Comparison of ENCODE assay signal across 8 cellular contexts in the genomic region with DNA sequence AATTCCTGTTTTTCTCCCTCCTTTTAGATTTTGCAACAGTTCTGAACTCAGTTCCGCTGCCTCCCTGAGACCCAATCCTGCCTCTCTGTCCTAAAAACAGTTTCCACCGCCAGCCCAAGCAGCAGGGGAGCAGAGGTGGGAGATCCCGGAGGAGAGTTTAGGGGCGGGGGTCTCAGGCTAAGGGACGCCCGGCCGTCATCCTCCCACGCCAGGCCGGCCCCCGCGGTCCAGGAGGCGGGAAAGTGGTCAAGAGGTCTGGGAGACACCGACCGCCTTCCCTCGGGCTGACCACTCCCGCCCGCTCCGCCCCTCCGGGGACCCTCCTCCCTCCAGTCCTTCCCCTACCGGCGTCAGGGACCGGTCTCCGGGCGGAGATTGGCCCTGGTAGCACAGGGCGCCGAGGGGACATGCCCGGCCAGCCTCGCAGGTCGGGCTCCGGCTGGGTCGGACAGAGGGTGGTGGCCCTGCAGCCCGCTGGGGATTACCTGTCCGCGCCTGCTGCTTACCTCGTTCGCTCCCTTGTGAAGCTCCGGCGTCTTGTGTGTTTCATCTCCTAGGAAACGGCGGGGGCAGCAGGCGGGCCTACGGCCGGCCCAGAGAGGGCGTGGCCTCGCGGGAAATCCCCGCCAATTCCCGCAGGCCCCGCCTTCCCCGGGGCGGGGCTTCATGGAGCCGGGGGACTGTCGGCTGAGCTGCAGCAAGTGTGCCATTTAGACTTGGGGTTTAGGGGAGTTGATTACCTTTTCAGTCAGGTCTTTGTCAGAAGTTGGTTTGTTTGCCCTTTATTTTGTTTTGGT. TPM values are rescaled to one million over a fixed set of nuclear protein-coding genes. Genes with fewer than 3 reads are reported as not detected.
A peak's percentile ranks its signal among the peaks of the same experiment; 100 is the strongest.
DNase-seq lines count a peak whose midpoint lies in the region; ATAC-seq and TF ChIP-seq lines count a peak whose summit lies in the region.

A gene with protein sequence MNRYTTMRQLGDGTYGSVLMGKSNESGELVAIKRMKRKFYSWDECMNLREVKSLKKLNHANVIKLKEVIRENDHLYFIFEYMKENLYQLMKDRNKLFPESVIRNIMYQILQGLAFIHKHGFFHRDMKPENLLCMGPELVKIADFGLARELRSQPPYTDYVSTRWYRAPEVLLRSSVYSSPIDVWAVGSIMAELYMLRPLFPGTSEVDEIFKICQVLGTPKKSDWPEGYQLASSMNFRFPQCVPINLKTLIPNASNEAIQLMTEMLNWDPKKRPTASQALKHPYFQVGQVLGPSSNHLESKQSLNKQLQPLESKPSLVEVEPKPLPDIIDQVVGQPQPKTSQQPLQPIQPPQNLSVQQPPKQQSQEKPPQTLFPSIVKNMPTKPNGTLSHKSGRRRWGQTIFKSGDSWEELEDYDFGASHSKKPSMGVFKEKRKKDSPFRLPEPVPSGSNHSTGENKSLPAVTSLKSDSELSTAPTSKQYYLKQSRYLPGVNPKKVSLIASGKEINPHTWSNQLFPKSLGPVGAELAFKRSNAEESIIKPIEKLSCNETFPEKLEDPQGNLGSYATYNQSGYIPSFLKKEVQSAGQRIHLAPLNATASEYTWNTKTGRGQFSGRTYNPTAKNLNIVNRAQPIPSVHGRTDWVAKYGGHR (minus strand): TSS at position 543 of the 797 bp plus-strand sequence. CDS start 7,891 bp downstream, outside the sequence.

- H3K4me2 ChIP-seq in GM23338 (peak within 1 kb of the TSS; percentile 95), neural cell (ENCODE audit: low read length) (peak within 1 kb of the TSS; percentile 94)

- DNase-seq in Daoy (ENCODE audit: low read depth) (peak; percentile 93), GM23338 (ENCODE audit: low spot score) (peak; percentile 96), LHCN-M2 (ENCODE audit: low read depth) (peak; percentile 61), RWPE1 (ENCODE audit: low spot score) (peak; percentile 97), fibroblast of the conjunctiva (ENCODE audit: low read depth) (peak; percentile 51)
- DNase-seq in activated T-helper 9 cell treated with anti-CD3 and anti-CD28 coated beads, Interleukin-2, amount 50 U/mL, for 16 hours (ENCODE audit: low read depth): peak; percentile 79

- peaks cover 9% of the 10 kb centered on the region for H3K27me3 Mint-ChIP-seq in GM23338 (ENCODE audit: insufficient read depth, low read depth, poor library complexity)
- peaks cover 52% of the 10 kb centered on the region for H3K27me3 Mint-ChIP-seq in stimulated activated naive CD8-positive, alpha-beta T cell treated with anti-CD3 and anti-CD28 coated beads, Interleukin-15, Interleukin-2, amounts not matched to agents 100 ng/mL and 50 ng/mL, for 24 hours

- no peaks in the 10 kb centered on the region for H3K9me3 ChIP-seq in neural cell (ENCODE audit: low read length)

- H4K20me1 ChIP-seq in GM23338 (replicated peaks; ENCODE audit: insufficient read depth) (no peaks in the 10 kb centered on the region), neural cell (ENCODE audit: insufficient read depth) (no peaks in the 10 kb centered on the region)

- POLR2A ChIA-PET in RWPE1 (lab: Yijun Ruan, JAX; ENCODE audit: low non-redundant PET): no interaction called here

- H3K27ac ChIP-seq in GM23338 (ENCODE audit: low read depth) (peak within 1 kb of the TSS; percentile 75), RWPE1 (no peak within 1 kb of the TSS), neural cell (ENCODE audit: low read length) (no peak within 1 kb of the TSS)

- TF ChIP-seq CTCF in GM23338 (conservative IDR thresholded peaks at IDR 0.05; ENCODE audit: low read depth in 2 of 2) (no peak), RWPE1 (conservative IDR thresholded peaks at IDR 0.05; ENCODE audit: low read depth) (no peak), neural cell (IDR thresholded peaks at IDR 0.05; ENCODE audit: poor library complexity, severe bottlenecking) (no peak)

- H3K36me3 Mint-ChIP-seq in GM23338 (ENCODE audit: low read depth): peaks cover 4% of the 10 kb centered on the region; the same call in 1 of the 3 replicates
- peaks cover 3% of the 10 kb centered on the region for H3K36me3 Mint-ChIP-seq in stimulated activated naive CD8-positive, alpha-beta T cell treated with anti-CD3 and anti-CD28 coated beads, Interleukin-15, Interleukin-2, amounts not matched to agents 100 ng/mL and 50 ng/mL, for 24 hours (ENCODE audit: low read depth)

- no peak for TF ChIP-seq RAD21 in neural cell (conservative IDR thresholded peaks at IDR 0.05)

- H3F3A ChIP-seq in GM23338 (replicated peaks; ENCODE audit: low read depth) (no peaks in the 10 kb centered on the region), neural cell (ENCODE audit: insufficient read depth, low read length, poor library complexity, severe bottlenecking) (no peaks in the 10 kb centered on the region)

- H3K79me2 ChIP-seq in GM23338 (replicated peaks; ENCODE audit: insufficient read depth) (no peaks in the 10 kb centered on the region), neural cell (replicated peaks; ENCODE audit: insufficient read depth, low read length) (no peaks in the 10 kb centered on the region)

- peak; percentile 34 for TF ChIP-seq EP300 in neural cell (conservative IDR thresholded peaks at IDR 0.05; ENCODE audit: poor library complexity, severe bottlenecking)

- ATAC-seq in GM23338: peak; percentile 94

- peak within 1 kb of the TSS; percentile 88 for H3K4me3 ChIP-seq in GM23338
- peak within 1 kb of the TSS; percentile 91 for H3K4me3 ChIP-seq in neural cell (ENCODE audit: low read length)

- CTCF ChIA-PET in RWPE1 (lab: Yijun Ruan, JAX): interaction anchor here (0.6 kb wide), 1 partner anchor 232 kb away, joined by 3 read pairs; no protein-coding TSS in a partner anchor

- peaks cover 10% of the 10 kb centered on the region for H3K4me1 Mint-ChIP-seq in GM23338
- H3K4me1 Mint-ChIP-seq in stimulated activated naive CD8-positive, alpha-beta T cell treated with anti-CD3 and anti-CD28 coated beads, Interleukin-15, Interleukin-2, amounts not matched to agents 100 ng/mL and 50 ng/mL, for 24 hours (ENCODE audit: low read depth): peaks cover 25% of the 10 kb centered on the region

- H3K9ac ChIP-seq in neural cell (ENCODE audit: low read length): peak within 1 kb of the TSS; percentile 61

- peak within 1 kb of the TSS; percentile 83 for H3K4me3 Mint-ChIP-seq in GM23338
- H3K4me3 Mint-ChIP-seq in stimulated activated naive CD8-positive, alpha-beta T cell treated with anti-CD3 and anti-CD28 coated beads, Interleukin-15, Interleukin-2, amounts not matched to agents 100 ng/mL and 50 ng/mL, for 24 hours: peak within 1 kb of the TSS; percentile 84

- H3K27me3 ChIP-seq in GM23338 (ENCODE audit: insufficient read depth): peaks cover 19% of the 10 kb centered on the region
- peaks cover 27% of the 10 kb centered on the region for H3K27me3 ChIP-seq in neural cell (ENCODE audit: insufficient read depth, low read depth, low read length)

- peaks cover 12% of the 10 kb centered on the region for H3K4me1 ChIP-seq in GM23338 (ENCODE audit: insufficient read depth)

- no peaks in the 10 kb centered on the region for H3K36me3 ChIP-seq in GM23338 (ENCODE audit: insufficient read depth)
- no peaks in the 10 kb centered on the region for H3K36me3 ChIP-seq in neural cell (ENCODE audit: insufficient read depth, low read length)

- H2AFZ ChIP-seq in GM23338 (peak within 1 kb of the TSS; percentile 98), neural cell (ENCODE audit: low read depth, low read length) (peak within 1 kb of the TSS; percentile 4)

- peak within 1 kb of the TSS; percentile 45; the same call in 1 of the 2 replicates for H3K27ac Mint-ChIP-seq in GM23338
- H3K27ac Mint-ChIP-seq in stimulated activated naive CD8-positive, alpha-beta T cell treated with anti-CD3 and anti-CD28 coated beads, Interleukin-15, Interleukin-2, amounts not matched to agents 100 ng/mL and 50 ng/mL, for 24 hours: peak within 1 kb of the TSS; percentile 97

- H3K9me2 ChIP-seq in GM23338 (ENCODE audit: insufficient read depth): no peaks in the 10 kb centered on the region
- H3K9me2 ChIP-seq in neural cell (ENCODE audit: insufficient read depth, low read length): no peaks in the 10 kb centered on the region

- H3K9me3 Mint-ChIP-seq in GM23338: peaks cover 15% of the 10 kb centered on the region; the same call in 2 of the 3 replicates
- H3K9me3 Mint-ChIP-seq in stimulated activated naive CD8-positive, alpha-beta T cell treated with anti-CD3 and anti-CD28 coated beads, Interleukin-15, Interleukin-2, amounts not matched to agents 100 ng/mL and 50 ng/mL, for 24 hours: no peaks in the 10 kb centered on the region

TF ChIP-seq in GM23338, 12 proteins besides CTCF, POLR2A, EP300 and RAD21:
- TF ChIP-seq POLR2AphosphoS5 (IDR thresholded peaks at IDR 0.05; ENCODE audit: low read depth): peak; percentile 67
- no peak for TF ChIP-seq NANOG (IDR thresholded peaks at IDR 0.05; ENCODE audit: borderline replicate concordance)

TF ChIP-seq in neural cell, 6 proteins besides CTCF, POLR2A, EP300 and RAD21 (continues in another document):
- TF ChIP-seq MXI1 (conservative IDR thresholded peaks at IDR 0.05; ENCODE audit: poor library complexity, severe bottlenecking): peak; percentile 79

RNA-seq across cellular contexts. Expression of the gene that starts here (rescaled TPM):
- 0.09 TPM in 1 of 2 replicates, not detected in the other for total RNA-seq in Daoy (2014; rRNA removed; shearing (Covaris generic))
- total RNA-seq in GM23338 (2014; rRNA removed; shearing (Covaris generic)): 0.35 and 0.50 TPM in 2 replicates
- 1.2 and 1.6 TPM in 2 replicates for polyA plus RNA-seq in GM23338 (2016; fragmentation: Nextera tagmentation; extraction: Ambion mirVana)
- not detected in 2 replicates for total RNA-seq in LHCN-M2 (2014; rRNA removed)
- 0.05 TPM for polyA plus RNA-seq in LHCN-M2 (2012)
- polyA plus RNA-seq in neural cell: not detected in 2 replicates
- 0.24 TPM in 1 of 2 replicates, not detected in the other for polyA minus RNA-seq in neural cell

Comparison
In these comparisons a context has a peak if more than half of its experiments do, and no peak if none do; other contexts are left out.
1. Peak in DNase-seq in Daoy; RNA of the gene not detected or under 1 TPM.
2. Peak in DNase-seq in LHCN-M2; RNA of the gene not detected or under 1 TPM.